Comparison of ENCODE assay signal across 24 cellular contexts in genomic region chrX:149282909-149283308, GRCh38.
"Had no signal": no experiment of that assay in that cellular context is flagged by ENCODE, and none has a peak within 500 bp of the region (broad histone marks: within the 10 kb centered on the region; RNA-seq: fewer than 3 reads in every experiment).

No MANE protein-coding gene starts in this region.

- DNase-seq: Kasumi-1, MM.1S, NCI-H1092 treated with DMSO at 0.1 percent for 48 hours, NCI-H1436, NCI-H187, NCI-H2029, NCI-H2081 treated with DMSO at 0.1 percent for 48 hours, NCI-H2171, NCI-H226, NCI-H446, NCI-H510A, NCI-H524 treated with DMSO at 0.1 percent for 48 hours, NCI-H69, NCI-H774, PC-3, SHP77, SK-N-SH had no signal

- H3K9me3 ChIP-seq: SK-N-SH had no signal

- H3K9me3 Mint-ChIP-seq: IgD-negative memory B cell had no signal

- H3K27ac ChIP-seq: HL-60, KMS-11, RWPE1 had no signal

- FAIRE-seq: HTR-8/SVneo, K562 had no signal

- H3K27ac Mint-ChIP-seq: IgD-negative memory B cell had no signal

- H3K4me3 Mint-ChIP-seq: IgD-negative memory B cell had no signal

- H3K9ac ChIP-seq: KMS-11, SK-N-SH had no signal

- H3K4me2 ChIP-seq: KMS-11, SK-N-SH had no signal

- H3K36me3 Mint-ChIP-seq: IgD-negative memory B cell had no signal

- H3K4me3 ChIP-seq: K562 had no signal

- ATAC-seq: K562, Panc1, PC-3 had no signal
